ENCODE assay signal across 8 cellular contexts in genomic region chr16:74296465-74297295, GRCh38. TPM values are rescaled to one million over a fixed set of nuclear protein-coding genes. Genes with fewer than 3 reads are reported as not detected.
DNase-seq lines count a peak whose midpoint lies in the region; ATAC-seq and TF ChIP-seq lines count a peak whose summit lies in the region.

TSS of gene PSMD7 (plus strand) at chr16:74296814. CDS start at chr16:74296915, 101 bp downstream.

- peak within 1 kb of the TSS; percentile 82 for H3K4me2 ChIP-seq in OCI-LY1 (ENCODE audit: low read length)

- peak; percentile 97 for ATAC-seq in GM21447 (IDR thresholded peaks at IDR 0.05; ENCODE audit: unreplicated experiment)

- H3K36me3 Mint-ChIP-seq in endothelial cell (ENCODE audit: low read depth, unreplicated experiment) (peaks cover 6% of the 10 kb centered on the region), mesothelial cell of epicardium (peaks cover 20% of the 10 kb centered on the region)

- peak within 1 kb of the TSS; percentile 76; the same call in 1 of the 2 replicates for H2AFZ ChIP-seq in OCI-LY1 (ENCODE audit: low read length)

- H4K20me1 ChIP-seq in OCI-LY1 (ENCODE audit: insufficient read depth, low read length), result no peaks in the 10 kb centered on the region

- H3K4me3 ChIP-seq in HUES6 (ENCODE audit: low read depth, low read length), result peak within 1 kb of the TSS; percentile 97
- H3K4me3 ChIP-seq in OCI-LY1 (ENCODE audit: low read depth, low read length, poor library complexity, severe bottlenecking), result peak within 1 kb of the TSS; percentile 91

- H3K27me3 Mint-ChIP-seq in endothelial cell (ENCODE audit: unreplicated experiment), result peaks cover 7% of the 10 kb centered on the region
- H3K27me3 Mint-ChIP-seq in mesothelial cell of epicardium (ENCODE audit: low read depth), result no peaks in the 10 kb centered on the region

- H3K4me3 Mint-ChIP-seq in endothelial cell (ENCODE audit: unreplicated experiment) (peak within 1 kb of the TSS; percentile 90), mesothelial cell of epicardium (peak within 1 kb of the TSS; percentile 76)

- H3F3A ChIP-seq in OCI-LY1 (ENCODE audit: insufficient read depth, low read length), result no peaks in the 10 kb centered on the region

- H3K4me1 ChIP-seq in HUES6 (ENCODE audit: control insufficient read depth, insufficient read depth, low read length), result peaks cover 9% of the 10 kb centered on the region
- peaks cover 32% of the 10 kb centered on the region for H3K4me1 ChIP-seq in OCI-LY1 (ENCODE audit: insufficient read depth, low read length, severe bottlenecking)

- H3K79me2 ChIP-seq in OCI-LY1 (ENCODE audit: insufficient read depth, low read length), result peaks cover 30% of the 10 kb centered on the region

- H3K9me2 ChIP-seq in OCI-LY1 (ENCODE audit: low read depth, low read length), result no peaks in the 10 kb centered on the region

- peaks cover 3% of the 10 kb centered on the region; the same call in 1 of the 2 replicates for H3K9me3 ChIP-seq in HUES6 (ENCODE audit: control insufficient read depth, insufficient read depth, low read depth, low read length)
- H3K9me3 ChIP-seq in OCI-LY1 (ENCODE audit: low read length), result peaks cover 7% of the 10 kb centered on the region; the same call in 1 of the 2 replicates

- H3K9me3 Mint-ChIP-seq in endothelial cell (ENCODE audit: unreplicated experiment), result no peaks in the 10 kb centered on the region
- peaks cover 6% of the 10 kb centered on the region for H3K9me3 Mint-ChIP-seq in mesothelial cell of epicardium

- H3K27me3 ChIP-seq in HUES6 (ENCODE audit: control insufficient read depth, insufficient read depth, low read length) (no peaks in the 10 kb centered on the region), OCI-LY1 (ENCODE audit: insufficient read depth, low read length) (no peaks in the 10 kb centered on the region)

- H3K27ac Mint-ChIP-seq in endothelial cell (ENCODE audit: unreplicated experiment), result peak within 1 kb of the TSS; percentile 94
- peak within 1 kb of the TSS; percentile 93 for H3K27ac Mint-ChIP-seq in mesothelial cell of epicardium

- peaks cover 12% of the 10 kb centered on the region for H3K4me1 Mint-ChIP-seq in endothelial cell (ENCODE audit: unreplicated experiment)
- peaks cover 29% of the 10 kb centered on the region for H3K4me1 Mint-ChIP-seq in mesothelial cell of epicardium

- peak within 1 kb of the TSS; percentile 95 for H3K27ac ChIP-seq in HUES6 (ENCODE audit: low read depth, low read length)
- H3K27ac ChIP-seq in OCI-LY1 (ENCODE audit: low read depth, low read length, poor library complexity, severe bottlenecking), result peak within 1 kb of the TSS; percentile 90

- DNase-seq in D341Med (ENCODE audit: low spot score) (peak; percentile 92), endothelial cell (ENCODE audit: low spot score) (peak; percentile 93), mesothelial cell of epicardium (ENCODE audit: low spot score in 2 of 2, unreplicated experiment in 2 of 2) (peak; percentile 64 to 84)
- DNase-seq in activated CD8-positive, alpha-beta memory T cell treated with anti-CD3 and anti-CD28 coated beads, Interleukin-2, amount 50 U/mL, for 48 hours, result peak; percentile 94
- peak; percentile 73 to 77 for DNase-seq in stimulated activated CD8-positive, alpha-beta memory T cell treated with anti-CD3 and anti-CD28 coated beads, Interleukin-15, amount 100 ng/mL, for 4 hours (ENCODE audit: low read depth in 2 of 2)

- TF ChIP-seq CTCF in OCI-LY1 (IDR thresholded peaks at IDR 0.05; ENCODE audit: low read length) (no peak), endothelial cell (IDR thresholded peaks at IDR 0.05; ENCODE audit: unreplicated experiment) (no peak), mesothelial cell of epicardium (IDR thresholded peaks at IDR 0.05; ENCODE audit: unreplicated experiment) (no peak)

- H3K9ac ChIP-seq in HUES6 (ENCODE audit: low read length) (peak within 1 kb of the TSS; percentile 97), OCI-LY1 (ENCODE audit: low read length) (peak within 1 kb of the TSS; percentile 97)

- peaks cover 37% of the 10 kb centered on the region for H3K36me3 ChIP-seq in HUES6 (ENCODE audit: control insufficient read depth, insufficient read depth, low read length)
- H3K36me3 ChIP-seq in OCI-LY1 (ENCODE audit: insufficient read depth, low read length), result peaks cover 46% of the 10 kb centered on the region

RNA-seq across cellular contexts. Expression of gene PSMD7, which starts in this region (rescaled TPM):
- total RNA-seq in endothelial cell (ENCODE audit: unreplicated experiment), result 82.4 TPM
- 75.5 to 78.3 TPM (median 76.8 TPM) in 3 replicates for total RNA-seq in mesothelial cell of epicardium

Comparison
In these comparisons a context has a peak if more than half of its experiments do, and no peak if none do; other contexts are left out.
1. Peak in every context shown above with its lines: DNase-seq, ATAC-seq, H3K4me3 ChIP-seq and H3K27ac ChIP-seq.